Comparison of ENCODE assay signal across 26 cellular contexts in the genomic region with DNA sequence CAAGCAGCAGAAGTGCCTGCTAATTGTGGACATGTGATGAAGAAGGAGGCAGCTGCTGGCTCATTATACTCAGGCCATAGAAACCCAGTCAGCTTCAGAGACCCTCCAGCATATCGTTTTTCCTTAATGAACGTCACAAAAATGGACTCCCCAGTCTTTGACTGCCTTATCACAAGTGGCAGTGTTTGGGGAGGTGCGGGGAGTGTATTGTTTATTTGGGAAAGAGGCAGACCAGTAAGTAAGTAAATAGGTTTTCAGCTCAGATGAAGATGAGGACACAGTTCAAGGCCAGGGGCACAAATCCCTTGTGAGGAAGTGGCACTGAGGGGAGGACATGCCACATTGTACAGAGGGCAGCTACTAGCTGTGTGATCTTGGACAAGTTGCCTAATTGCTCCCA.
"Had no signal": no experiment of that assay in that cellular context is flagged by ENCODE, and none has a peak within 500 bp of the region (broad histone marks: within the 10 kb centered on the region; RNA-seq: fewer than 3 reads in every experiment).

No MANE protein-coding gene starts in this region.

- DNase-seq: activated B cell treated with CpG ODN at 0.5 μM for 24 hours; activated CD4-positive, alpha-beta T cell treated with anti-CD3 and anti-CD28 coated beads for 4 hours; activated CD4-positive, alpha-beta T cell treated with anti-CD3 and anti-CD28 coated beads, Interleukin-2, amount 50 U/mL, for 48 hours; activated effector memory CD4-positive, alpha-beta T cell treated with Interleukin-2 at 50 U/mL for 16 hours; activated naive CD4-positive, alpha-beta T cell treated with anti-CD3 and anti-CD28 coated beads, Interleukin-2, amount 10 ng/mL, durations not matched to agents 7 days and 5 days; activated T-cell treated with anti-CD3 and anti-CD28 coated beads, Interleukin-2, amount 50 U/mL, for 48 hours; amygdala; colonic mucosa; dorsolateral prefrontal cortex; effector memory CD8-positive, alpha-beta T cell; foreskin melanocyte; glutamatergic neuron; immature natural killer cell; lower lobe of right lung; naive thymus-derived CD4-positive, alpha-beta T cell; stimulated activated CD4-positive, alpha-beta T cell treated with anti-CD3 and anti-CD28 coated beads, Interleukin-2, amount 100 ng/mL, for 48 hours; stimulated activated CD8-positive, alpha-beta memory T cell treated with anti-CD3 and anti-CD28 coated beads, Interleukin-4, amount 100 ng/mL, for 48 hours; stimulated activated naive CD4-positive, alpha-beta T cell; testis; trophoblast cell; uterus had no signal

- H3K79me2 ChIP-seq: hepatocyte had no signal

- H3K36me3 ChIP-seq: colonic mucosa, lower lobe of right lung, uterus had no signal

- ATAC-seq: effector memory CD8-positive, alpha-beta T cell; esophagus mucosa; left lobe of liver; lower lobe of right lung; naive thymus-derived CD4-positive, alpha-beta T cell had no signal

- H3K27ac Mint-ChIP-seq: activated B cell treated with CpG ODN at 0.5 μM for 24 hours; activated naive CD4-positive, alpha-beta T cell treated with anti-CD3 and anti-CD28 coated beads, Interleukin-2, amount 10 ng/mL, durations not matched to agents 7 days and 5 days; effector memory CD8-positive, alpha-beta T cell; immature natural killer cell; naive thymus-derived CD4-positive, alpha-beta T cell had no signal

- H3K4me3 Mint-ChIP-seq: activated B cell treated with CpG ODN at 0.5 μM for 24 hours; activated naive CD4-positive, alpha-beta T cell treated with anti-CD3 and anti-CD28 coated beads, Interleukin-2, amount 10 ng/mL, durations not matched to agents 7 days and 5 days; effector memory CD8-positive, alpha-beta T cell; immature natural killer cell; naive thymus-derived CD4-positive, alpha-beta T cell had no signal

- FAIRE-seq: bronchial epithelial cell, endothelial cell of umbilical vein had no signal

- H3K4me2 ChIP-seq: hepatocyte had no signal

- H3K9me3 ChIP-seq: colonic mucosa, lower lobe of right lung, testis, uterus had no signal

- H3K27me3 ChIP-seq: colonic mucosa, testis, uterus had no signal

- H3K4me1 ChIP-seq: colonic mucosa, lower lobe of right lung, testis, uterus had no signal

- H3K9me3 Mint-ChIP-seq: activated B cell treated with CpG ODN at 0.5 μM for 24 hours; activated naive CD4-positive, alpha-beta T cell treated with anti-CD3 and anti-CD28 coated beads, Interleukin-2, amount 10 ng/mL, durations not matched to agents 7 days and 5 days; effector memory CD8-positive, alpha-beta T cell; immature natural killer cell had no signal

- H2AFZ ChIP-seq: hepatocyte had no signal

- H3K36me3 Mint-ChIP-seq: activated naive CD4-positive, alpha-beta T cell treated with anti-CD3 and anti-CD28 coated beads, Interleukin-2, amount 10 ng/mL, durations not matched to agents 7 days and 5 days; immature natural killer cell; naive thymus-derived CD4-positive, alpha-beta T cell had no signal

- H3K4me1 Mint-ChIP-seq: activated B cell treated with CpG ODN at 0.5 μM for 24 hours; activated naive CD4-positive, alpha-beta T cell treated with anti-CD3 and anti-CD28 coated beads, Interleukin-2, amount 10 ng/mL, durations not matched to agents 7 days and 5 days; immature natural killer cell; naive thymus-derived CD4-positive, alpha-beta T cell had no signal

- H3K27ac ChIP-seq: colonic mucosa, hepatocyte, lower lobe of right lung, testis, uterus had no signal

- H3K4me3 ChIP-seq: colonic mucosa, dorsolateral prefrontal cortex, hepatocyte, lower lobe of right lung, testis, uterus had no signal
